Comparison of ENCODE assay signal across 29 cellular contexts in genomic region chr6:159112714-159113113, GRCh38. TPM values are rescaled to one million over a fixed set of nuclear protein-coding genes. Genes with fewer than 3 reads are reported as not detected.
"Had no signal": no experiment of that assay in that cellular context is flagged by ENCODE, and none has a peak within 500 bp of the region (broad histone marks: within the 10 kb centered on the region; RNA-seq: fewer than 3 reads in every experiment).

No MANE protein-coding gene starts in this region.

- H3K4me1 Mint-ChIP-seq: neural crest cell had no signal

- H3K4me3 ChIP-seq: left lung, lower lobe of right lung, pancreas, prostate gland, skin epidermis, suprapubic skin, thoracic aorta, tibial artery, uterus had no signal

- H3K27ac ChIP-seq: left lung, pancreas, prostate gland, skin epidermis, suprapubic skin, thoracic aorta, tibial artery, uterus had no signal

- H3K4me1 ChIP-seq: pancreas, prostate gland, uterus had no signal

- H3K36me3 ChIP-seq: left lung, lower lobe of right lung, pancreas, prostate gland, suprapubic skin, thoracic aorta, tibial artery, uterus had no signal

- H3K4me3 Mint-ChIP-seq: immature natural killer cell; naive thymus-derived CD8-positive, alpha-beta T cell; neural crest cell; stimulated activated effector memory CD8-positive, alpha-beta T cell treated with anti-CD3 and anti-CD28 coated beads, Interleukin-12 subunit alpha, Interleukin-12 subunit beta, amount 100 ng/mL, for 72 hours; stimulated activated naive CD8-positive, alpha-beta T cell treated with anti-CD3 and anti-CD28 coated beads, Interleukin-15, Interleukin-2, amounts not matched to agents 100 ng/mL and 50 ng/mL, for 24 hours; type B pancreatic cell had no signal

- H3K9me3 ChIP-seq: left lung, lower lobe of right lung, pancreas, prostate gland, suprapubic skin, thoracic aorta, tibial artery, uterus had no signal

- DNase-seq: hypothalamus; immature natural killer cell; kidney; left colon; left lung; lower lobe of right lung; mammary epithelial cell; mesenchymal stem cell; naive thymus-derived CD8-positive, alpha-beta T cell; pancreas; posterior cingulate gyrus; retina; right cardiac atrium; stimulated activated CD4-positive, alpha-beta T cell treated with anti-CD3 and anti-CD28 coated beads, Interleukin-12 subunit alpha, Interleukin-12 subunit beta, amount 100 ng/mL, for 4 hours; stimulated activated CD4-positive, alpha-beta T cell treated with anti-CD3 and anti-CD28 coated beads, Interleukin-15, amount 100 ng/mL, for 24 hours; stimulated activated CD4-positive, alpha-beta T cell treated with anti-CD3 and anti-CD28 coated beads, Interleukin-2, amount 100 ng/mL, for 24 hours; stimulated activated CD4-positive, alpha-beta T cell treated with anti-CD3 and anti-CD28 coated beads, Interleukin-4, amount 100 ng/mL, for 1 hour; stimulated activated naive CD4-positive, alpha-beta T cell; uterus had no signal

- ATAC-seq: left colon; left lung; lower lobe of right lung; naive thymus-derived CD8-positive, alpha-beta T cell; pancreas; right cardiac atrium; sciatic nerve; stimulated activated effector memory CD8-positive, alpha-beta T cell treated with anti-CD3 and anti-CD28 coated beads, Interleukin-12 subunit alpha, Interleukin-12 subunit beta, amount 100 ng/mL, for 72 hours had no signal

- H3K27ac Mint-ChIP-seq: immature natural killer cell; naive thymus-derived CD8-positive, alpha-beta T cell; stimulated activated effector memory CD8-positive, alpha-beta T cell treated with anti-CD3 and anti-CD28 coated beads, Interleukin-12 subunit alpha, Interleukin-12 subunit beta, amount 100 ng/mL, for 72 hours; stimulated activated naive CD8-positive, alpha-beta T cell treated with anti-CD3 and anti-CD28 coated beads, Interleukin-15, Interleukin-2, amounts not matched to agents 100 ng/mL and 50 ng/mL, for 24 hours; type B pancreatic cell had no signal

- H3K36me3 Mint-ChIP-seq: immature natural killer cell; naive thymus-derived CD8-positive, alpha-beta T cell; stimulated activated effector memory CD8-positive, alpha-beta T cell treated with anti-CD3 and anti-CD28 coated beads, Interleukin-12 subunit alpha, Interleukin-12 subunit beta, amount 100 ng/mL, for 72 hours; type B pancreatic cell had no signal

- H3K9me3 Mint-ChIP-seq: immature natural killer cell; naive thymus-derived CD8-positive, alpha-beta T cell; neural crest cell; stimulated activated effector memory CD8-positive, alpha-beta T cell treated with anti-CD3 and anti-CD28 coated beads, Interleukin-12 subunit alpha, Interleukin-12 subunit beta, amount 100 ng/mL, for 72 hours; stimulated activated naive CD8-positive, alpha-beta T cell treated with anti-CD3 and anti-CD28 coated beads, Interleukin-15, Interleukin-2, amounts not matched to agents 100 ng/mL and 50 ng/mL, for 24 hours; type B pancreatic cell had no signal

- H3K27me3 Mint-ChIP-seq: naive thymus-derived CD8-positive, alpha-beta T cell; stimulated activated naive CD8-positive, alpha-beta T cell treated with anti-CD3 and anti-CD28 coated beads, Interleukin-15, Interleukin-2, amounts not matched to agents 100 ng/mL and 50 ng/mL, for 24 hours had no signal

- H3K27me3 ChIP-seq: left lung, pancreas, suprapubic skin, uterus had no signal

RNA-seq across cellular contexts. Expression of gene FNDC1, which starts 56.5 kb away (rescaled TPM):
- total RNA-seq: naive thymus-derived CD8-positive, alpha-beta T cell had no signal
